ENCODE assay signal across 17 cellular contexts in the genomic region with DNA sequence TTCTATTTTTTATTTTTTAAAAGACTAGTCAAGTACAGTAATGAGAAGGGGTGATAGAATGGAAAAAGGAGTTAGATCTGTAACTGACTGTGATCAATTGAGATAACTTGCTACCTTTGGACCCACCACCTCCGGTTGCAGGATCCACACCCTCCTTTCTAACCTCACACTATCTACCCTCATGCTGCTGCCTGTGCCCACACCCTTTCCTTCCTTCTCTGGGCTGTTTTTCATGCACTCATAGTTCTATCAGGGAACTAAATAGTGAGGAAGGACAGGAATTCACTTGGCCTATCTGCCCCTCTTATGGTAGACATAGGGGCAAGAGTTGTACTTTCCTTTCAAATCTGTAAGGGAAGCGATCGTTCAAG.
DNase-seq lines count a peak whose midpoint lies in the region; ATAC-seq and TF ChIP-seq lines count a peak whose summit lies in the region.
"Had no signal": no experiment of that assay in that cellular context is flagged by ENCODE, and none has a peak within 500 bp of the region (broad histone marks: within the 10 kb centered on the region; RNA-seq: fewer than 3 reads in every experiment).

No MANE protein-coding gene starts in this region.

- H3K27me3 ChIP-seq in stomach: no peaks in the 10 kb centered on the region

- H3K36me3 ChIP-seq in stomach: peaks cover 0 to 48% (median 26%) of the 10 kb centered on the region in 4 donors

- TF ChIP-seq CTCF in VCaP (conservative IDR thresholded peaks at IDR 0.05) (no peak), stomach (IDR thresholded peaks at IDR 0.05) (no peak), GM20000 (IDR thresholded peaks at IDR 0.05; ENCODE audit: extremely low read depth, missing control alignments) (no peak)

- H3K27ac ChIP-seq in VCaP (peak overlapping the region; percentile 89), stomach (peak overlapping the region in 4 of 5 donors; percentile 11 to 82 (median 70))
- H3K27ac ChIP-seq: SK-N-MC had no signal

- peak overlapping the region; percentile 78 to 89 (median 86) for H3K27ac Mint-ChIP-seq in immature natural killer cell
- H3K27ac Mint-ChIP-seq: activated naive CD4-positive, alpha-beta T cell treated with anti-CD3 and anti-CD28 coated beads for 36 hours; mesothelial cell of epicardium had no signal

- H3K36me3 Mint-ChIP-seq in immature natural killer cell: peaks cover 5 to 15% (median 6%) of the 10 kb centered on the region in 3 donors

- ATAC-seq in GM18873 (IDR thresholded peaks at IDR 0.05; ENCODE audit: low FRiP score, unreplicated experiment): no peak

- DNase-seq in HuH-7 (ENCODE audit: low spot score) (peak; percentile 43), immature natural killer cell (no peak), stomach (no peak), GM20000 (ENCODE audit: low spot score) (no peak), D341Med (ENCODE audit: low spot score) (no peak)
- DNase-seq: activated CD4-positive, alpha-beta T cell treated with anti-CD3 and anti-CD28 coated beads, Interleukin-2, amount 50 U/mL, for 1 hour; activated naive CD4-positive, alpha-beta T cell treated with anti-CD3 and anti-CD28 coated beads for 36 hours; activated T-cell treated with anti-CD3 and anti-CD28 coated beads for 4 hours; AML-193; dermis blood vessel endothelial cell; erythroblast; stimulated activated CD4-positive, alpha-beta T cell treated with anti-CD3 and anti-CD28 coated beads, Interleukin-2, amount 100 ng/mL, for 24 hours; T1000 had no signal

- peaks cover 12 to 47% (median 36%) of the 10 kb centered on the region in 4 donors for H3K4me1 ChIP-seq in stomach

- no peaks in the 10 kb centered on the region for H3K9me3 Mint-ChIP-seq in immature natural killer cell
- H3K9me3 Mint-ChIP-seq: activated naive CD4-positive, alpha-beta T cell treated with anti-CD3 and anti-CD28 coated beads for 36 hours; mesothelial cell of epicardium had no signal

- TF ChIP-seq POLR2A in stomach (IDR thresholded peaks at IDR 0.05): no peak

- peak overlapping the region; percentile 38 to 76 (median 68) for H3K4me3 Mint-ChIP-seq in immature natural killer cell
- H3K4me3 Mint-ChIP-seq: activated naive CD4-positive, alpha-beta T cell treated with anti-CD3 and anti-CD28 coated beads for 36 hours; mesothelial cell of epicardium had no signal

- peaks cover 0 to 1% (median 0%) of the 10 kb centered on the region in 3 donors for H3K27me3 Mint-ChIP-seq in immature natural killer cell (ENCODE audit: low read depth in 3 of 3)

- WGBS in stomach, 5 donors: 70 to 84% (median 73%) methylated on average over 3 of the region's 3 CpGs

- no peak overlapping the region for H3K4me3 ChIP-seq in stomach
- H3K4me3 ChIP-seq: SK-N-MC had no signal

- intact Hi-C loops in stomach (cut with DNase I; ENCODE audit: low total_unique reads): no loop called here

- TF ChIP-seq EP300 in stomach (IDR thresholded peaks at IDR 0.05): no peak

- H3K4me1 Mint-ChIP-seq in immature natural killer cell: peaks cover 39% of the 10 kb centered on the region in 2 donors

- H3K9me3 ChIP-seq in stomach: no peaks in the 10 kb centered on the region
